Comparison of ENCODE assay signal across 13 cellular contexts in genomic region chr1:201396859-201397464, GRCh38. TPM values are rescaled to one million over a fixed set of nuclear protein-coding genes. Genes with fewer than 3 reads are reported as not detected.
DNase-seq lines count a peak whose midpoint lies in the region; ATAC-seq, FAIRE-seq and TF ChIP-seq lines count a peak whose summit lies in the region.
"Had no signal": no experiment of that assay in that cellular context is flagged by ENCODE, and none has a peak within 500 bp of the region (broad histone marks: within the 10 kb centered on the region; RNA-seq: fewer than 3 reads in every experiment).

No MANE protein-coding gene starts in this region.

- H3K36me3 ChIP-seq in mesenchymal stem cell (ENCODE audit: control insufficient read depth in 1 of 2, insufficient read depth in 2 of 2, low read depth in 1 of 2, low read length in 2 of 2): no peaks in the 10 kb centered on the region
- no peaks in the 10 kb centered on the region for H3K36me3 ChIP-seq in urinary bladder (ENCODE audit: insufficient read depth)
- H3K36me3 ChIP-seq in neural progenitor cell: no peaks in the 10 kb centered on the region
- H3K36me3 ChIP-seq: spleen had no signal

- peak overlapping the region; percentile 87 for H2BK5ac ChIP-seq in mesenchymal stem cell (ENCODE audit: low read depth, low read length, poor library complexity, severe bottlenecking)

- no peak overlapping the region for H2BK12ac ChIP-seq in mesenchymal stem cell (ENCODE audit: low read length in 2 of 2)

- TF ChIP-seq CTCF in MCF 10A (IDR thresholded peaks at IDR 0.05; ENCODE audit: unreplicated experiment) (no peak), neural progenitor cell (IDR thresholded peaks at IDR 0.05) (no peak)
- no peak for TF ChIP-seq CTCF in CD4-positive, alpha-beta T cell (IDR thresholded peaks at IDR 0.05)

- H3K4me1 Mint-ChIP-seq in MCF 10A (ENCODE audit: insufficient read depth, unreplicated experiment): peaks cover 24% of the 10 kb centered on the region
- H3K4me1 Mint-ChIP-seq in neural progenitor cell: peaks cover 3% of the 10 kb centered on the region
- H3K4me1 Mint-ChIP-seq in CD4-positive, alpha-beta T cell (ENCODE audit: low read depth): peaks cover 4% of the 10 kb centered on the region

- no peak overlapping the region for H2AFZ ChIP-seq in mesenchymal stem cell (ENCODE audit: low read depth, low read length)
- no peak overlapping the region for H2AFZ ChIP-seq in neural progenitor cell (replicated peaks)

- DNase-seq in NCI-H2107 treated with DMSO at 0.1 percent for 48 hours (lab: John Stamatoyannopoulos, UW; ENCODE audit: unreplicated experiment) (peak; percentile 13), NCI-H2107 (lab: John Stamatoyannopoulos, UW) (no peak), MCF 10A (ENCODE audit: unreplicated experiment) (peak; percentile 95), mesenchymal stem cell (no peak), neural progenitor cell (ENCODE audit: low spot score) (no peak), HTR-8/SVneo (ENCODE audit: insufficient read length, low spot score) (no peak)
- no peak for DNase-seq in CD4-positive, alpha-beta T cell
- DNase-seq: NCI-H1105, spleen had no signal

- H3K27ac Mint-ChIP-seq in MCF 10A (ENCODE audit: low read depth, unreplicated experiment) (peak overlapping the region; percentile 1), neural progenitor cell (no peak overlapping the region)
- no peak overlapping the region for H3K27ac Mint-ChIP-seq in CD4-positive, alpha-beta T cell

- no peak for ATAC-seq in CD4-positive, alpha-beta T cell (ENCODE audit: poor library complexity)

- no peak overlapping the region for H3K23ac ChIP-seq in mesenchymal stem cell (ENCODE audit: low read length in 2 of 2)

- H3K4me2 ChIP-seq in mesenchymal stem cell (ENCODE audit: low read length, poor library complexity, severe bottlenecking) (peak overlapping the region; percentile 29), neural progenitor cell (no peak overlapping the region)

- WGBS in mesenchymal stem cell: 78% methylated on average over 10 of the region's 10 CpGs
- WGBS in urinary bladder: 82% methylated on average over 10 of the region's 10 CpGs

- H3K36me3 Mint-ChIP-seq in MCF 10A (ENCODE audit: insufficient read depth, unreplicated experiment): peaks cover 4% of the 10 kb centered on the region
- H3K36me3 Mint-ChIP-seq in neural progenitor cell: no peaks in the 10 kb centered on the region
- no peaks in the 10 kb centered on the region for H3K36me3 Mint-ChIP-seq in CD4-positive, alpha-beta T cell (ENCODE audit: low read depth)

- H2BK120ac ChIP-seq in mesenchymal stem cell (ENCODE audit: low read depth, low read length): no peak overlapping the region

- no peak overlapping the region for H3K9ac ChIP-seq in mesenchymal stem cell (ENCODE audit: low read length)
- no peak overlapping the region for H3K9ac ChIP-seq in neural progenitor cell

- H3F3A ChIP-seq in neural progenitor cell (ENCODE audit: low read depth): no peaks in the 10 kb centered on the region

- peaks cover 23% of the 10 kb centered on the region for H3K79me1 ChIP-seq in mesenchymal stem cell (replicated peaks; ENCODE audit: low read length, poor library complexity, severe bottlenecking)

- no TSS peak for BruUV-seq in MCF 10A (replicated peaks; lab: Mats Ljungman, UMichigan)

- H4K8ac ChIP-seq in mesenchymal stem cell (ENCODE audit: low read length): no peak overlapping the region

- no peaks in the 10 kb centered on the region for H3K9me3 Mint-ChIP-seq in MCF 10A (ENCODE audit: unreplicated experiment)
- no peaks in the 10 kb centered on the region for H3K9me3 Mint-ChIP-seq in neural progenitor cell
- no peaks in the 10 kb centered on the region for H3K9me3 Mint-ChIP-seq in CD4-positive, alpha-beta T cell

- H3K9me3 ChIP-seq in mesenchymal stem cell (ENCODE audit: control insufficient read depth, low read length) (no peaks in the 10 kb centered on the region), neural progenitor cell (ENCODE audit: low read depth) (no peaks in the 10 kb centered on the region)
- no peaks in the 10 kb centered on the region for H3K9me3 ChIP-seq in CD4-positive, alpha-beta T cell (ENCODE audit: control insufficient read depth, low read length)
- H3K9me3 ChIP-seq: spleen had no signal

- H3K27me3 ChIP-seq in mesenchymal stem cell (ENCODE audit: control insufficient read depth in 1 of 2, insufficient read depth in 1 of 2, low read length in 2 of 2) (peaks cover 0 to 88% of the 10 kb centered on the region in 2 experiments), neural progenitor cell (peaks cover 51% of the 10 kb centered on the region)
- H3K27me3 ChIP-seq in CD4-positive, alpha-beta T cell (ENCODE audit: control insufficient read depth, insufficient read depth, low read length): peaks cover 28% of the 10 kb centered on the region

- peaks cover 63% of the 10 kb centered on the region for H3K4me1 ChIP-seq in mesenchymal stem cell (ENCODE audit: control insufficient read depth, insufficient read depth, low read depth, low read length)
- H3K4me1 ChIP-seq in urinary bladder (ENCODE audit: insufficient read depth): no peaks in the 10 kb centered on the region
- H3K4me1 ChIP-seq in neural progenitor cell: peaks cover 9% of the 10 kb centered on the region

- CTCF ChIA-PET in MCF 10A (lab: Yijun Ruan, JAX): interaction anchor here (0.6 to 20.0 kb wide), 19 partner anchors 8 to 247 kb away, joined by 3 to 539 read pairs (median 4); partner anchors contain the start of gene PHLDA3
- CTCF ChIA-PET in CD4-positive, alpha-beta T cell (lab: Charles Lee): no interaction called here

- no peak overlapping the region for H2BK15ac ChIP-seq in mesenchymal stem cell (ENCODE audit: low read depth, poor library complexity, severe bottlenecking)

- POLR2A ChIA-PET in MCF 10A (lab: Yijun Ruan, JAX): interaction anchor here (0.6 to 2.7 kb wide), 31 partner anchors 8 to 433 kb away, joined by 3 to 15 read pairs (median 4); partner anchors contain the start of genes PHLDA3, TMEM9 and TNNT2
- POLR2A ChIA-PET in CD4-positive, alpha-beta T cell (lab: Charles Lee): no interaction called here

- intact Hi-C loops in MCF 10A (cut with micrococcal nuclease): no loop called here
- intact Hi-C loops in CD4-positive, alpha-beta T cell (cut with DNase I, micrococcal nuclease): no loop called here

- peak overlapping the region; percentile 98 for H2AK5ac ChIP-seq in mesenchymal stem cell (ENCODE audit: low read length, severe bottlenecking)

- H3K4me3 ChIP-seq in mesenchymal stem cell (ENCODE audit: insufficient read depth in 1 of 2, low read depth in 1 of 2, low read length in 2 of 2) (no peak overlapping the region), urinary bladder (ENCODE audit: low read depth, low read length) (no peak overlapping the region), neural progenitor cell (no peak overlapping the region)
- H3K4me3 ChIP-seq: spleen had no signal

- H3K14ac ChIP-seq in mesenchymal stem cell (ENCODE audit: low read length in 2 of 2): no peak overlapping the region

- H3K27me3 Mint-ChIP-seq in MCF 10A (ENCODE audit: insufficient read depth, unreplicated experiment): no peaks in the 10 kb centered on the region
- H3K27me3 Mint-ChIP-seq in neural progenitor cell (ENCODE audit: insufficient read depth, low read depth): peaks cover 42% of the 10 kb centered on the region
- H3K27me3 Mint-ChIP-seq in CD4-positive, alpha-beta T cell: peaks cover 50% of the 10 kb centered on the region

- no peaks in the 10 kb centered on the region for H4K20me1 ChIP-seq in neural progenitor cell (ENCODE audit: low read depth)

- H3K27ac ChIP-seq in mesenchymal stem cell (ENCODE audit: low read length, poor library complexity, severe bottlenecking): peak overlapping the region; percentile 92
- peak overlapping the region; percentile 18 for H3K27ac ChIP-seq in urinary bladder (ENCODE audit: low read depth)
- H3K27ac ChIP-seq in neural progenitor cell: no peak overlapping the region
- no peak overlapping the region for H3K27ac ChIP-seq in CD4-positive, alpha-beta T cell (ENCODE audit: low read depth, low read length)
- H3K27ac ChIP-seq: spleen had no signal

- H3K18ac ChIP-seq in mesenchymal stem cell (ENCODE audit: low read depth in 1 of 2, low read length in 2 of 2): no peak overlapping the region

- H4K91ac ChIP-seq in mesenchymal stem cell (ENCODE audit: low read length): peak overlapping the region; percentile 22

- H3K4me3 Mint-ChIP-seq in MCF 10A (ENCODE audit: unreplicated experiment) (peak overlapping the region; percentile 66), neural progenitor cell (no peak overlapping the region)
- no peak overlapping the region for H3K4me3 Mint-ChIP-seq in CD4-positive, alpha-beta T cell

- no peaks in the 10 kb centered on the region for H3K79me2 ChIP-seq in neural progenitor cell (ENCODE audit: low read depth)

- H3K4ac ChIP-seq in mesenchymal stem cell (ENCODE audit: low read depth in 1 of 2, low read length in 2 of 2): no peak overlapping the region

- FAIRE-seq in HTR-8/SVneo (lab: Jason Lieb, UNC): no peak
- FAIRE-seq: H1 had no signal

RNA-seq across cellular contexts. Expression of gene LAD1, which starts 2.2 kb away (rescaled TPM):
- 21.4 and 40.9 TPM in 2 replicates for total RNA-seq in MCF 10A (2022)
- polyA plus RNA-seq in mesenchymal stem cell (2013, experiment 1 of 2): not detected
- not detected for polyA plus RNA-seq in mesenchymal stem cell (2013, experiment 2 of 2)
- total RNA-seq in urinary bladder: 12.6 TPM
- polyA plus RNA-seq in urinary bladder: 14.6 TPM
- 0.34 TPM in 1 of 2 replicates, not detected in the other for total RNA-seq in neural progenitor cell (ENCODE audit: low replicate concordance)
- not detected for total RNA-seq in CD4-positive, alpha-beta T cell
- total RNA-seq: A673, lung microvascular endothelial cell had no signal

RNA-seq across cellular contexts. Expression of gene TNNT2, which starts 19.5 kb away (rescaled TPM):
- total RNA-seq in MCF 10A (2022): 0.37 and 0.61 TPM in 2 replicates
- polyA plus RNA-seq in mesenchymal stem cell (2013, experiment 1 of 2): 0.07 TPM
- not detected for polyA plus RNA-seq in mesenchymal stem cell (2013, experiment 2 of 2)
- 15.2 TPM for total RNA-seq in urinary bladder
- polyA plus RNA-seq in urinary bladder: 94.9 TPM
- 3.1 and 13.2 TPM in 2 replicates for total RNA-seq in neural progenitor cell (ENCODE audit: low replicate concordance)
- total RNA-seq in CD4-positive, alpha-beta T cell: not detected
- total RNA-seq: lung microvascular endothelial cell had no signal

RNA-seq across cellular contexts. Expression of gene TNNI1, which starts 24.6 kb away (rescaled TPM):
- total RNA-seq in MCF 10A (2022): 0.05 TPM in 1 of 2 replicates, not detected in the other
- polyA plus RNA-seq in mesenchymal stem cell (2013, experiment 1 of 2): not detected
- polyA plus RNA-seq in mesenchymal stem cell (2013, experiment 2 of 2): not detected
- total RNA-seq in urinary bladder: 21.3 TPM
- not detected for polyA plus RNA-seq in urinary bladder
- 0.43 and 1.3 TPM in 2 replicates for total RNA-seq in neural progenitor cell (ENCODE audit: low replicate concordance)
- total RNA-seq in CD4-positive, alpha-beta T cell: not detected
- total RNA-seq: A673, lung microvascular endothelial cell, spleen had no signal

Comparison
In these comparisons a context has a peak if more than half of its experiments do, and no peak if none do; other contexts are left out.
1. DNase-seq: peak in NCI-H2107 treated with DMSO at 0.1 percent for 48 hours (single experiment) and MCF 10A (single experiment); none in NCI-H2107 (single experiment), mesenchymal stem cell (single experiment), neural progenitor cell (single experiment), HTR-8/SVneo (single experiment) and CD4-positive, alpha-beta T cell (0 of 10).
2. H3K27ac ChIP-seq: peak in mesenchymal stem cell (single experiment) and urinary bladder (single experiment); none in neural progenitor cell (single experiment) and CD4-positive, alpha-beta T cell (single experiment).
3. RNA of gene LAD1, which starts 2.2 kb away (total RNA-seq): 21.4 to 40.9 TPM in MCF 10A and 12.6 TPM in urinary bladder (single experiment); 0.34 TPM in neural progenitor cell and not detected in CD4-positive, alpha-beta T cell; every median in the first group is over 10 times any median in the second.